In the genomic region with DNA sequence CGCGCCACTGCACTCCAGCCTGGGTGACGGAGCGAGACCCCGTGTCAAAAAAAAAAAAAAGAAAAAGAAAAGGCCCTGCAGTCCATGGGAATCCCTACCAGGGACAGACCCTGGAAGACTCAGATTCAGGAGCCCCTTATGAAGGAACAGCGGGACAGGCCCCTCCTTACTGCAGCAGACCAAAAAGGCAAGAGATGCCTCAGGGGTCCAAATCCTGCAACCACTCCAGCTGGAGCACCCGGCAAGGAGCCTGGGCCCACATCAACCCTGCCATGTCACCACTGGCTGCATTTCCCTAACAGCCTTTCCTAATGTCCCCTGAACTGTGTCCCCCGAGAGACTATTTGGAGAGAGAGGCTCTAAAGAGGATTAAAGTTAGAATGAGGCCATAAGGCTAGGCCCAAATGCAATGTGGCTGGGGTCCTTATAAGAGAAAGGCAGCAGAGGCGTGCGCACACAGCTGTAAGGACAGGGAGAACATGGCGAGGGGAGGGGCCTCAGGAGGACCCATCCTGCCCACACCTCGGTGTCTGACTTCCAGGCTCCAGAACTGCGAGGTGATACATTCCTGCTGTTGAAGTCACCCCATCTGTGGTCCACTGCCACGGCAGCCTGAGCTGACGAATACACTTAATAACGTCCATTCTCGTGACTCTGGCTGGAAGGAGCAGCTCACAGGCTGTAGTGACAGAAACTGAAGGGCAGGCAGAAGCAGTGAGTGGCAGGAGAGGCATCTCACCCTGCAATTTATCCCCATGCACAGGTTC, we compare ENCODE assay signal across 13 cellular contexts.
DNase-seq lines count a peak whose midpoint lies in the region; ATAC-seq lines count a peak whose summit lies in the region.
"Had no signal": no experiment of that assay in that cellular context is flagged by ENCODE, and none has a peak within 500 bp of the region (broad histone marks: within the 10 kb centered on the region; RNA-seq: fewer than 3 reads in every experiment).

No MANE protein-coding gene starts in this region.

- no peaks in the 10 kb centered on the region for H3K27me3 Mint-ChIP-seq in activated CD4-positive, alpha-beta T cell treated with anti-CD3 and anti-CD28 coated beads, Interleukin-2, amount 10 ng/mL, durations not matched to agents 24 days and 14 days

- no peak overlapping the region for H3K4me3 ChIP-seq in skin epidermis
- H3K4me3 ChIP-seq: stomach had no signal

- H3K27ac Mint-ChIP-seq in activated CD4-positive, alpha-beta T cell treated with anti-CD3 and anti-CD28 coated beads, Interleukin-2, amount 10 ng/mL, durations not matched to agents 24 days and 14 days = peak overlapping the region; percentile 37

- H3K9me3 Mint-ChIP-seq in activated CD4-positive, alpha-beta T cell treated with anti-CD3 and anti-CD28 coated beads, Interleukin-2, amount 10 ng/mL, durations not matched to agents 24 days and 14 days = no peaks in the 10 kb centered on the region

- no peak for DNase-seq in activated CD4-positive, alpha-beta T cell treated with anti-CD3 and anti-CD28 coated beads, Interleukin-2, amount 10 ng/mL, durations not matched to agents 24 days and 14 days
- no peak for DNase-seq in activated CD4-positive, alpha-beta T cell treated with anti-CD3 and anti-CD28 coated beads, Interleukin-2, amount 50 U/mL, for 48 hours
- DNase-seq in NCI-H82 treated with DMSO at 0.1 percent for 48 hours (lab: John Stamatoyannopoulos, UW; ENCODE audit: unreplicated experiment) = peak; percentile 49
- DNase-seq in glomerular visceral epithelial cell (ENCODE audit: extremely low spot score) = peak; percentile 97
- DNase-seq in NCI-H1436 treated with DMSO at 0.1 percent for 48 hours (lab: John Stamatoyannopoulos, UW) = no peak
- DNase-seq: activated naive CD4-positive, alpha-beta T cell; NCI-H1092; stimulated activated CD4-positive, alpha-beta T cell treated with anti-CD3 and anti-CD28 coated beads, Interleukin-4, amount 100 ng/mL, for 4 hours; stomach had no signal

- H3K4me1 Mint-ChIP-seq in activated CD4-positive, alpha-beta T cell treated with anti-CD3 and anti-CD28 coated beads, Interleukin-2, amount 10 ng/mL, durations not matched to agents 24 days and 14 days = peaks cover 40% of the 10 kb centered on the region

- intact Hi-C loops in activated CD4-positive, alpha-beta T cell treated with anti-CD3 and anti-CD28 coated beads, Interleukin-2, amount 10 ng/mL, durations not matched to agents 24 days and 14 days (cut with micrococcal nuclease) = no loop called here

- H3K4me3 Mint-ChIP-seq in activated CD4-positive, alpha-beta T cell treated with anti-CD3 and anti-CD28 coated beads, Interleukin-2, amount 10 ng/mL, durations not matched to agents 24 days and 14 days = no peak overlapping the region

- peaks cover 19% of the 10 kb centered on the region for H3K36me3 Mint-ChIP-seq in activated CD4-positive, alpha-beta T cell treated with anti-CD3 and anti-CD28 coated beads, Interleukin-2, amount 10 ng/mL, durations not matched to agents 24 days and 14 days (ENCODE audit: low read depth)

- peak overlapping the region in 17 of 21 experiments; percentile 3 to 82 (median 66) for H3K27ac ChIP-seq in skin epidermis

- ATAC-seq in GM21825 (IDR thresholded peaks at IDR 0.05; ENCODE audit: unreplicated experiment) (no peak), GM21529 (IDR thresholded peaks at IDR 0.05; ENCODE audit: unreplicated experiment) (no peak)
- ATAC-seq: SK-N-SH treated with all-trans-retinoic acid at 6 μM for 48 hours had no signal

Comparison
In these comparisons a context has a peak if more than half of its experiments do, and no peak if none do; other contexts are left out.
1. DNase-seq: peak in NCI-H82 treated with DMSO at 0.1 percent for 48 hours (single experiment) and glomerular visceral epithelial cell (single experiment); none in activated CD4-positive, alpha-beta T cell treated with anti-CD3 and anti-CD28 coated beads, Interleukin-2, amount 10 ng/mL, durations not matched to agents 24 days and 14 days (single experiment), activated CD4-positive, alpha-beta T cell treated with anti-CD3 and anti-CD28 coated beads, Interleukin-2, amount 50 U/mL, for 48 hours (0 of 2) and NCI-H1436 treated with DMSO at 0.1 percent for 48 hours (single experiment).